In the genomic region with DNA sequence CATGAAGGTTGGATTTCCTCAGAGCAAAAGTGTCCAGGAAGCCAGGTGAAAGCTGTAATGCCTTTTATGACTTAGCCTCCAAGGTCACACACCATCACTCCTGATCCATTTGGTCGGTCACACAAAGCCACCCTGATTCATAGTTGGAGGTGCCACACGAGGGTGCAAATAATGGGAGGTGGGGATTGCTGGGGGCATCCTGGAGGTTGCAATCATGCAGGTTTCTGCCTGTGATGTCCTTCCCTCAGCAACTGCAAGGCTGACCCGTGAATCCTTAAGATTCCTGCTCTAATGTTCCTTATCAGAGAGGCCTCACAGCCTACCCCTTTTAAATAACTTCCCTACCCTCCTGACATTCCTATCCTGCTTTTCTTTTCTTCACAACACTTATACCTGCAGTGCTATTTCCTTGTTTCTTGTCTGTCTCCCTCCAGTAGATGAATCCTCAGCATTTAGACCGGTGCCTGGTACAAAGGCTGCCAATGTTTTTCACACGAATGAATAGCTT, we compare ENCODE assay signal across 22 cellular contexts.
DNase-seq lines count a peak whose midpoint lies in the region; ATAC-seq, FAIRE-seq and TF ChIP-seq lines count a peak whose summit lies in the region.
"Had no signal": no experiment of that assay in that cellular context is flagged by ENCODE, and none has a peak within 500 bp of the region (broad histone marks: within the 10 kb centered on the region; RNA-seq: fewer than 3 reads in every experiment).

No MANE protein-coding gene starts in this region.

- H2BK5ac ChIP-seq in H1 (ENCODE audit: low read depth, low read length) (no peak overlapping the region), mesendoderm (ENCODE audit: low read length) (peak overlapping the region; percentile 5)

- H3K9me3 Mint-ChIP-seq in GM23338 = no peaks in the 10 kb centered on the region; the same call in 2 of the 3 replicates
- H3K9me3 Mint-ChIP-seq: CD8-positive, alpha-beta T cell had no signal

- H3K23ac ChIP-seq in H1 (ENCODE audit: insufficient read length) = no peak overlapping the region
- H3K23ac ChIP-seq in mesendoderm (ENCODE audit: low read length) = no peak overlapping the region

- H3K4me3 Mint-ChIP-seq in GM23338 = no peak overlapping the region
- H3K4me3 Mint-ChIP-seq: CD8-positive, alpha-beta T cell had no signal

- CTCF ChIA-PET in H1 (lab: Charles Lee; ENCODE audit: partially characterized antibody) = interaction anchor here (0.7 to 1.4 kb wide), 4 partner anchors 11 to 1470 kb away, joined by 3 to 5 read pairs (median 4); no protein-coding TSS in a partner anchor

- H3K4me2 ChIP-seq in GM23338 = no peak overlapping the region
- no peak overlapping the region for H3K4me2 ChIP-seq in H1 (ENCODE audit: insufficient read depth in 1 of 2, low read depth in 2 of 2, low read length in 2 of 2)
- no peak overlapping the region for H3K4me2 ChIP-seq in mesendoderm (ENCODE audit: low read length)
- H3K4me2 ChIP-seq: KMS-11 had no signal

- no peak overlapping the region for H3K14ac ChIP-seq in H1 (ENCODE audit: insufficient read length)

- FAIRE-seq in H1 (lab: Jason Lieb, UNC) = peak; percentile 57
- FAIRE-seq in small intestine (lab: Jason Lieb, UNC) = no peak
- FAIRE-seq: G401.6 had no signal

- no peak overlapping the region for H4K91ac ChIP-seq in H1 (replicated peaks; ENCODE audit: insufficient read length, low read length)

- H3K79me2 ChIP-seq in GM23338 (replicated peaks; ENCODE audit: insufficient read depth) (no peaks in the 10 kb centered on the region), H1 (ENCODE audit: control insufficient read depth in 1 of 2, insufficient read depth in 2 of 2, low read length in 2 of 2) (no peaks in the 10 kb centered on the region), mesendoderm (ENCODE audit: control insufficient read depth, insufficient read depth, low read length) (no peaks in the 10 kb centered on the region)

- H3K36me3 ChIP-seq in GM23338 (ENCODE audit: insufficient read depth) = no peaks in the 10 kb centered on the region
- H3K36me3 ChIP-seq in H1 (ENCODE audit: control insufficient read depth in 2 of 4, insufficient read depth in 4 of 4, low read length in 3 of 4) = no peaks in the 10 kb centered on the region
- no peaks in the 10 kb centered on the region for H3K36me3 ChIP-seq in mesendoderm (ENCODE audit: control insufficient read depth, insufficient read depth, low read length)
- H3K36me3 ChIP-seq in small intestine (ENCODE audit: control insufficient read depth in 2 of 2, insufficient read depth in 2 of 2, low read length in 2 of 2) = no peaks in the 10 kb centered on the region
- H3K36me3 ChIP-seq in ascending aorta = no peaks in the 10 kb centered on the region
- H3K36me3 ChIP-seq: HAP-1, Peyer's patch had no signal

- no peak overlapping the region for H3K56ac ChIP-seq in H1 (replicated peaks; ENCODE audit: insufficient read length, low read depth, low read length)
- peak overlapping the region; percentile 63 for H3K56ac ChIP-seq in mesendoderm (ENCODE audit: low read length)

- no peak overlapping the region for H3K4ac ChIP-seq in H1 (replicated peaks; ENCODE audit: insufficient read length, low read depth, low read length)
- H3K4ac ChIP-seq in mesendoderm (ENCODE audit: low read depth, low read length) = peak overlapping the region; percentile 38

- H4K8ac ChIP-seq in H1 (ENCODE audit: extremely low read depth, insufficient read depth, low read length) (no peak overlapping the region), mesendoderm (ENCODE audit: low read depth, low read length) (no peak overlapping the region)

- H4K5ac ChIP-seq in H1 (ENCODE audit: insufficient read length, low read depth, low read length) (no peak overlapping the region), mesendoderm (ENCODE audit: low read length) (no peak overlapping the region)

- H2AFZ ChIP-seq in GM23338 (no peak overlapping the region), H1 (ENCODE audit: low read length) (peak overlapping the region; percentile 11; the same call in 1 of the 2 replicates)

- H3K4me1 ChIP-seq in GM23338 (ENCODE audit: insufficient read depth) (0 out of 2 replicates have a peak, but pooled peaks cover 4% of the 10 kb centered on the region), H1 (replicated peaks in 1 of 4; ENCODE audit: control insufficient read depth in 3 of 4, insufficient read depth in 4 of 4, low read length in 3 of 4) (peaks cover 3 to 10% (median 7%) of the 10 kb centered on the region in 4 experiments), mesendoderm (ENCODE audit: control insufficient read depth, low read depth, low read length) (peaks cover 20% of the 10 kb centered on the region), small intestine (ENCODE audit: control insufficient read depth in 2 of 2, insufficient read depth in 1 of 2, low read depth in 1 of 2, low read length in 1 of 2) (no peaks in the 10 kb centered on the region), ascending aorta (no peaks in the 10 kb centered on the region)
- H3K4me1 ChIP-seq: HAP-1 had no signal

- ATAC-seq in GM23338 (peak; percentile 34), GM21717 (IDR thresholded peaks at IDR 0.05; ENCODE audit: unreplicated experiment) (no peak)
- ATAC-seq: CD8-positive, alpha-beta T cell; SK-N-SH treated with all-trans-retinoic acid at 6 μM for 48 hours had no signal

- TF ChIP-seq POLR2A in H1 (IDR thresholded peaks at IDR 0.05; ENCODE audit: control extremely low read depth in 1 of 2, low read depth in 2 of 2, low read length in 2 of 2) = no peak

- H4K20me1 ChIP-seq in GM23338 (replicated peaks; ENCODE audit: insufficient read depth) = no peaks in the 10 kb centered on the region
- H4K20me1 ChIP-seq in H1 (replicated peaks in 1 of 2; ENCODE audit: control insufficient read depth in 1 of 2, insufficient read depth in 2 of 2, low read length in 2 of 2) = no peaks in the 10 kb centered on the region

- no peaks in the 10 kb centered on the region for H3K9me3 ChIP-seq in H1 (ENCODE audit: insufficient read depth in 2 of 2, low read depth in 1 of 2, low read length in 1 of 2)
- no peaks in the 10 kb centered on the region for H3K9me3 ChIP-seq in small intestine (ENCODE audit: control insufficient read depth, low read depth)
- no peaks in the 10 kb centered on the region for H3K9me3 ChIP-seq in ascending aorta
- H3K9me3 ChIP-seq: HAP-1, Peyer's patch had no signal

- TF ChIP-seq RAD21 in H1 (IDR thresholded peaks at IDR 0.05 in 1 of 2, conservative IDR thresholded peaks at IDR 0.05 in 1 of 2; ENCODE audit: low read depth in 2 of 2, low read length in 2 of 2) = no peak

- H3K4me3 ChIP-seq in GM23338 (no peak overlapping the region), H1 (ENCODE audit: extremely low read depth in 1 of 4, insufficient read depth in 2 of 4, low read depth in 3 of 4, low read length in 4 of 4) (no peak overlapping the region), mesendoderm (ENCODE audit: low read length) (no peak overlapping the region), small intestine (ENCODE audit: low read depth in 1 of 2, low read length in 2 of 2) (no peak overlapping the region), ascending aorta (no peak overlapping the region)
- H3K4me3 ChIP-seq: HAP-1, Peyer's patch had no signal

- no peak overlapping the region for H2BK20ac ChIP-seq in H1 (ENCODE audit: low read length)

- intact Hi-C loops in posterior vena cava (cut with DNase I) (no loop called here), ascending aorta (cut with DNase I) (no loop called here)

- no peak overlapping the region for H2BK12ac ChIP-seq in H1 (ENCODE audit: low read depth, low read length)

- DNase-seq in GM23338 (ENCODE audit: low spot score) (peak; percentile 50), H1 (ENCODE audit: low read depth in 1 of 2, low spot score in 2 of 2) (no peak), mesendoderm (peak; percentile 90), small intestine (peak; percentile 24), posterior vena cava (ENCODE audit: low spot score) (no peak), ascending aorta (ENCODE audit: low spot score in 2 of 2) (no peak)
- DNase-seq: AML-193; C1 segment of cervical spinal cord; CD8-positive, alpha-beta T cell; MV-4-11; NCI-H1105 treated with DMSO at 0.1 percent for 48 hours; NCI-H2081; NCI-H2171; NCI-H524 treated with DMSO at 0.1 percent for 48 hours; NCI-H82; Peyer's patch had no signal

- H2AK5ac ChIP-seq in H1 (ENCODE audit: low read depth, low read length) (no peak overlapping the region), mesendoderm (ENCODE audit: low read length) (no peak overlapping the region)

- peaks cover 6% of the 10 kb centered on the region for H3K27me3 Mint-ChIP-seq in GM23338 (ENCODE audit: insufficient read depth, low read depth, poor library complexity)

- no peak for TF ChIP-seq EP300 in H1 (IDR thresholded peaks at IDR 0.05; ENCODE audit: borderline replicate concordance in 1 of 2, low read depth in 2 of 2, low read length in 2 of 2)

- peaks cover 13% of the 10 kb centered on the region; the same call in 1 of the 2 replicates for H3K9me2 ChIP-seq in GM23338 (ENCODE audit: insufficient read depth)

- TF ChIP-seq CTCF in GM23338 (conservative IDR thresholded peaks at IDR 0.05; ENCODE audit: low read depth in 2 of 2) (no peak), H1 (IDR thresholded peaks at IDR 0.05; ENCODE audit: control extremely low read depth in 1 of 3, insufficient read depth in 1 of 3, low read depth in 1 of 3, low read length in 3 of 3) (no peak), ascending aorta (IDR thresholded peaks at IDR 0.05) (no peak)

- no peak overlapping the region for H2BK15ac ChIP-seq in H1 (ENCODE audit: low read length)
- H2BK15ac ChIP-seq in mesendoderm (replicated peaks; ENCODE audit: low read depth) = no peak overlapping the region

- H3K18ac ChIP-seq in H1 (ENCODE audit: extremely low read depth, low read length) = no peak overlapping the region
- peak overlapping the region; percentile 69 for H3K18ac ChIP-seq in mesendoderm (ENCODE audit: low read length)

- POLR2A ChIA-PET in H1 (lab: Charles Lee; ENCODE audit: partially characterized antibody) = no interaction called here

- H2BK120ac ChIP-seq in H1 (replicated peaks; ENCODE audit: low read depth, low read length) = no peak overlapping the region
- peak overlapping the region; percentile 30 for H2BK120ac ChIP-seq in mesendoderm (ENCODE audit: low read depth, low read length)

- H3K36me3 Mint-ChIP-seq in GM23338 (ENCODE audit: low read depth) = no peaks in the 10 kb centered on the region
- H3K36me3 Mint-ChIP-seq: CD8-positive, alpha-beta T cell had no signal

- H3K27ac ChIP-seq in GM23338 (ENCODE audit: low read depth) = no peak overlapping the region
- no peak overlapping the region for H3K27ac ChIP-seq in H1 (ENCODE audit: low read depth, low read length)
- H3K27ac ChIP-seq in mesendoderm (ENCODE audit: low read depth, low read length) = peak overlapping the region; percentile 68
- no peak overlapping the region for H3K27ac ChIP-seq in small intestine (ENCODE audit: low read depth in 1 of 2, low read length in 1 of 2)
- H3K27ac ChIP-seq in ascending aorta = no peak overlapping the region
- H3K27ac ChIP-seq: HL-60, KMS-11, Peyer's patch had no signal

- no peaks in the 10 kb centered on the region for H3F3A ChIP-seq in GM23338 (replicated peaks; ENCODE audit: low read depth)

- no peaks in the 10 kb centered on the region; the same call in 1 of the 2 replicates for H3K23me2 ChIP-seq in H1 (ENCODE audit: low read depth, low read length)

- H3K27me3 ChIP-seq in GM23338 (ENCODE audit: insufficient read depth) = no peaks in the 10 kb centered on the region
- no peaks in the 10 kb centered on the region for H3K27me3 ChIP-seq in H1 (replicated peaks in 1 of 4; ENCODE audit: control insufficient read depth in 3 of 4, extremely low read depth in 1 of 4, insufficient read depth in 3 of 4, low read length in 3 of 4)
- no peaks in the 10 kb centered on the region for H3K27me3 ChIP-seq in mesendoderm (ENCODE audit: insufficient read depth, low read length, poor library complexity)
- no peaks in the 10 kb centered on the region for H3K27me3 ChIP-seq in small intestine (ENCODE audit: control insufficient read depth in 2 of 2, insufficient read depth in 2 of 2, low read length in 2 of 2)
- H3K27me3 ChIP-seq in ascending aorta = no peaks in the 10 kb centered on the region
- H3K27me3 ChIP-seq: Peyer's patch had no signal

- H3K27ac Mint-ChIP-seq in GM23338 = no peak overlapping the region
- H3K27ac Mint-ChIP-seq: CD8-positive, alpha-beta T cell had no signal

- H3K79me1 ChIP-seq in H1 (ENCODE audit: low read depth, low read length) = no peaks in the 10 kb centered on the region
- H3K79me1 ChIP-seq in mesendoderm (ENCODE audit: low read length) = no peaks in the 10 kb centered on the region

- peaks cover 23% of the 10 kb centered on the region for H3K4me1 Mint-ChIP-seq in GM23338

- no peak overlapping the region for H3K9ac ChIP-seq in H1 (replicated peaks in 1 of 4; ENCODE audit: extremely low read depth in 1 of 4, low read depth in 3 of 4, low read length in 3 of 4)
- H3K9ac ChIP-seq in mesendoderm (ENCODE audit: low read length) = no peak overlapping the region
- H3K9ac ChIP-seq: KMS-11 had no signal

- 66% methylated on average over 5 of the region's 5 CpGs; no CpG with 5 or more reads in 1 of the 2 experiments for WGBS in H1 (ENCODE audit: extremely low coverage in 1 of 2, insufficient coverage in 1 of 2, insufficient read length in 1 of 2, insufficient replicate concordance in 2 of 2, low coverage in 1 of 2, low lambda C conversion rate in 2 of 2, missing lambda C conversion rate in 1 of 2), 2 experiments
- WGBS in mesendoderm (ENCODE audit: extremely low coverage, insufficient coverage, low lambda C conversion rate) = no CpG with 5 or more reads among the region's 5 CpGs
- 15 to 39% (median 33%) methylated on average over 5 of the region's 5 CpGs for WGBS in small intestine, 3 donors

Comparison
In these comparisons a context has a peak if more than half of its experiments do, and no peak if none do; other contexts are left out.
1. DNase-seq: peak in GM23338 (single experiment), mesendoderm (single experiment) and small intestine (single experiment); none in H1 (0 of 2), posterior vena cava (single experiment) and ascending aorta (0 of 2).